In the genomic region with DNA sequence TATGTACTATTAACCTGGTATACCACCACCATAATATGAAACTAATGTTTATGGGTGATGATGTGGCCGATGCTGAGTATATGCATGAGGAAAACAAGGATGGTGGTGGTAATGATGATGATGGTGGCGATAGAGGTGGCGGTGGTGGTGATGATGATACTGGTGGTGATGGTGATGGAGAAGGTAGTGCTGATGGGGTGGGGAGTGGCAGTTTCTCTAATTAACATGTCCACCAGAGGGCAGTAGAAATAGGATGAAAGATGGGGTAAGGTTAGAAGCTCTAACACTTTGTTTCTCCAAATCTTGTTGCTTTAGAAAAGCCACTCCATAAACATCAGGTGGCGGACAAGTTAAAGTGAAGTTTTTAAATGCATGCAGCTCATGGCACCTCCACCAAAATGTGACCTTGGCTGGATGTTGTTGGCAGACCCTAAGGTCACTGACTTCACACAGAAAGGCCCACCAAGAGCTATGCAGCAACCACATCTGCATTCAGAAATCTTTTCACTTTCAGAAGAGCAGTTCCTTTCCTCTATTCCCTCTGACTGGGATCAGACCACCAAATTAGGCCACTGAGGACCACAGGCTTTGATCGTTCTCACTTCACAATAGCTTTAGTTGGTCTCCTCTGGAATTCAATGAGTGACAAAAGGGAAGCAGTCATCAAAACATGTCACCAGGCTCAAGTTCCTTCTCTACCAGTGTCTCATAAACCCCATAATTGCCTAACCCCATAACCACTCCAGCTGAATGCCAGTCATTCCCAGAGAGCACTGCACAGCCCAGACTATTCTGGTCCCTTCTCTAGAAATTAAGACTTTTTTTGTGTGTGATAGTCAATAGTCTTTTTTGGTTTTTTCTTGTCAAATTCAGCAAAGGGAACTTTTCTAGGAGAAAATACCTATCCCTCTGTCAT, we compare ENCODE assay signal across 9 cellular contexts. TPM values are rescaled to one million over a fixed set of nuclear protein-coding genes. Genes with fewer than 3 reads are reported as not detected.
DNase-seq lines count a peak whose midpoint lies in the region; ATAC-seq and TF ChIP-seq lines count a peak whose summit lies in the region.
"Had no signal": no experiment of that assay in that cellular context is flagged by ENCODE, and none has a peak within 500 bp of the region (broad histone marks: within the 10 kb centered on the region; RNA-seq: fewer than 3 reads in every experiment).

No MANE protein-coding gene starts in this region.

- peak; percentile 48 for DNase-seq in DMS53 treated with DMSO at 0.1 percent for 48 hours (lab: John Stamatoyannopoulos, UW; ENCODE audit: unreplicated experiment)
- peak; percentile 56 for DNase-seq in HT1080 (ENCODE audit: low read depth)
- DNase-seq in kidney tubule cell (ENCODE audit: low spot score): peak; percentile 38
- no peak for DNase-seq in coronary artery (ENCODE audit: low spot score)
- no peak for DNase-seq in HK-2 (ENCODE audit: unreplicated experiment)
- DNase-seq in middle frontal gyrus (ENCODE audit: extremely low spot score, low spot score): no peak

- H3K4me3 ChIP-seq in WI38 (ENCODE audit: low read depth, low read length) (no peak overlapping the region), coronary artery (no peak overlapping the region)

- H3K27ac ChIP-seq in coronary artery: no peak overlapping the region

- TF ChIP-seq CTCF in WI38 (IDR thresholded peaks at IDR 0.05; ENCODE audit: low read depth, low read length) (peak; percentile 31), coronary artery (IDR thresholded peaks at IDR 0.05) (no peak)

- ATAC-seq in GM19043 (IDR thresholded peaks at IDR 0.05; ENCODE audit: low read depth, unreplicated experiment): peak; percentile 59

RNA-seq across cellular contexts. Expression of a gene that starts 7.5 kb away (rescaled TPM):
- total RNA-seq in HT1080 (2014; rRNA removed; shearing (Covaris generic)): 9.8 and 15.6 TPM in 2 replicates
- 8.3 and 8.5 TPM in 2 replicates for polyA plus RNA-seq in HT1080 (2015; cell fraction: cytosol; rRNA removed)
- polyA plus RNA-seq in HT1080 (2015; cell fraction: nucleus; rRNA removed): 11.6 and 13.6 TPM in 2 replicates
- total RNA-seq: T-helper 1 cell treated with Interleukin-12 subunit alpha and Interleukin-12 subunit beta and Interleukin-4 antibody, amounts not matched to agents 30 ng/mL and 1 ng/mL, for 36 hours had no signal

Comparison
In these comparisons a context has a peak if more than half of its experiments do, and no peak if none do; other contexts are left out.
1. DNase-seq: peak in DMS53 treated with DMSO at 0.1 percent for 48 hours (single experiment), HT1080 (single experiment) and kidney tubule cell (single experiment); none in coronary artery (single experiment), HK-2 (single experiment) and middle frontal gyrus (single experiment).